ENCODE assay signal across 10 cellular contexts in the genomic region with DNA sequence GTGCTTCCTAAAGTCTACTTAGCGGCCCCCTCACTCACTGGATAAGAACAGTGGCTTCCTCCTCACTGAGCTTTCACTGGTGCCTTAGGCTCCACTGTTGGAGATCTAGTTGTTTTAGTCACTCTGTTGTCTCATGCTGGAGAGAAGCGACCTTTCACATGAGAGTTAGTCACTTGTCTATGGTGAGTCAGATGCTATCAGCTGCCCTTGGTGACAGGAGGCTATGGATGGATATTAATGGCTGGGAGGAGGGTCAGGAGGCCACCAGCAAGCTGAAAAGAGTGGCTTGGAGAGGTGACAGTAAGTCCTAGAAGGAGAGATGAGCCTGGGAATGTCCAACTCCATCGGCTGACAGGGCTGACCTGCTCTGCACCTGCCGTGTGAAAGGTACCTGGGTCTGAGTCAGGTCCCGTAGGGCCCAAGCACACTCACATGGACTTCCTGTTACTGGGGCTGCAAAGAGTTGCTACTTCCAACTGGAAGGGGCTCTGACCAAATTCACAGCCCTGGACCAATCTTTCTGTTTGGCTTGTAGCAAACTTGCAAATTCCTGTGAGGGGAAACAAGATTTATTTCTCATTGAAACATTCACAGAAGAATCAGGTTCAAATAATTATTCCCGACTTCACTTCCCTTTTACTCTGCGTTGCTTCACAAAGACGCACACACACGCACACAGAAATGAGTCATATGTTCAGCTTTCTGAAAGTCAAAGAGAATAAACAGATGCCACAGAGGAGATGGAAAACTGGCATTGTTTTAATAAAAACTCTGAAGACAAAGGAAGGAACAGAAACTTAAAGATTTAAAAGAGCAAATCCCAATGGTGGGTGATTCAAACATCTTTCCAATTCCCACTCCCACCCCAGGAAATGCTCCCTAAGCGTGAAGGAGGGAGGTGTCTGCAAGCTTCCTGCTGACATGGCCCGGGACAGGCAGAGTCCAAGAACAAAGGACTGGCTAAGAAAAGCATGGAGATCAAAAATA.
A peak's percentile ranks its signal among the peaks of the same experiment; 100 is the strongest.
DNase-seq lines count a peak whose midpoint lies in the region; ATAC-seq and TF ChIP-seq lines count a peak whose summit lies in the region.
"Had no signal": no experiment of that assay in that cellular context is flagged by ENCODE, and none has a peak within 500 bp of the region (broad histone marks: within the 10 kb centered on the region; RNA-seq: fewer than 3 reads in every experiment).

No MANE protein-coding gene starts in this region.

- H3K4me3 Mint-ChIP-seq in stimulated activated effector memory CD8-positive, alpha-beta T cell treated with anti-CD3 and anti-CD28 coated beads, Interleukin-12 subunit alpha, Interleukin-12 subunit beta, amount 100 ng/mL, for 72 hours: no peak overlapping the region

- intact Hi-C loops in posterior cingulate gyrus (cut with DNase I): no loop called here

- no peaks in the 10 kb centered on the region for H3K36me3 Mint-ChIP-seq in stimulated activated effector memory CD8-positive, alpha-beta T cell treated with anti-CD3 and anti-CD28 coated beads, Interleukin-12 subunit alpha, Interleukin-12 subunit beta, amount 100 ng/mL, for 72 hours

- H3K4me1 Mint-ChIP-seq in stimulated activated effector memory CD8-positive, alpha-beta T cell treated with anti-CD3 and anti-CD28 coated beads, Interleukin-12 subunit alpha, Interleukin-12 subunit beta, amount 100 ng/mL, for 72 hours: peaks cover 10% of the 10 kb centered on the region

- no peak overlapping the region for H3K27ac Mint-ChIP-seq in stimulated activated effector memory CD8-positive, alpha-beta T cell treated with anti-CD3 and anti-CD28 coated beads, Interleukin-12 subunit alpha, Interleukin-12 subunit beta, amount 100 ng/mL, for 72 hours

- DNase-seq in HCEC 1CT: peak; percentile 89
- peak; percentile 56 for DNase-seq in SK-MEL-5 (ENCODE audit: low read depth, low spot score)
- DNase-seq in fibroblast of villous mesenchyme (ENCODE audit: low read depth): peak; percentile 90
- peak in 1 of 2 donors; percentile 38 for DNase-seq in stimulated activated effector memory CD8-positive, alpha-beta T cell treated with anti-CD3 and anti-CD28 coated beads, Interleukin-12 subunit alpha, Interleukin-12 subunit beta, amount 100 ng/mL, for 72 hours (ENCODE audit: low spot score in 2 of 2)
- no peak for DNase-seq in activated effector memory CD4-positive, alpha-beta T cell treated with Interleukin-2 at 50 U/mL for 16 hours
- no peak for DNase-seq in UCSD-AML1 (lab: John Stamatoyannopoulos, UW; ENCODE audit: unreplicated experiment)
- no peak for DNase-seq in posterior cingulate gyrus
- no peak for DNase-seq in OCI-M1 (lab: John Stamatoyannopoulos, UW)
- DNase-seq: RPMI8226 had no signal

- in situ Hi-C loops in SK-MEL-5 (cut with HindIII; ENCODE audit: low pct_unique_long_range_greater_than_20kb, low sequenced_read_pairs): no loop called here

- peak; percentile 82 for ATAC-seq in stimulated activated effector memory CD8-positive, alpha-beta T cell treated with anti-CD3 and anti-CD28 coated beads, Interleukin-12 subunit alpha, Interleukin-12 subunit beta, amount 100 ng/mL, for 72 hours
- ATAC-seq: body of pancreas had no signal

- H3K9me3 Mint-ChIP-seq in stimulated activated effector memory CD8-positive, alpha-beta T cell treated with anti-CD3 and anti-CD28 coated beads, Interleukin-12 subunit alpha, Interleukin-12 subunit beta, amount 100 ng/mL, for 72 hours: no peaks in the 10 kb centered on the region

- no peak overlapping the region for H3K4me3 ChIP-seq in fibroblast of villous mesenchyme (ENCODE audit: low read depth, low read length)
- H3K4me3 ChIP-seq: body of pancreas had no signal

- no peak for TF ChIP-seq CTCF in fibroblast of villous mesenchyme (IDR thresholded peaks at IDR 0.05; ENCODE audit: insufficient read depth, low read depth, low read length)

Comparison
In these comparisons a context has a peak if more than half of its experiments do, and no peak if none do; other contexts are left out.
1. DNase-seq: peak in HCEC 1CT (single experiment), SK-MEL-5 (single experiment) and fibroblast of villous mesenchyme (single experiment); none in activated effector memory CD4-positive, alpha-beta T cell treated with Interleukin-2 at 50 U/mL for 16 hours (single experiment), UCSD-AML1 (single experiment), posterior cingulate gyrus (0 of 10) and OCI-M1 (single experiment).